10 cellular contexts compared by ENCODE assay signal in the genomic region with DNA sequence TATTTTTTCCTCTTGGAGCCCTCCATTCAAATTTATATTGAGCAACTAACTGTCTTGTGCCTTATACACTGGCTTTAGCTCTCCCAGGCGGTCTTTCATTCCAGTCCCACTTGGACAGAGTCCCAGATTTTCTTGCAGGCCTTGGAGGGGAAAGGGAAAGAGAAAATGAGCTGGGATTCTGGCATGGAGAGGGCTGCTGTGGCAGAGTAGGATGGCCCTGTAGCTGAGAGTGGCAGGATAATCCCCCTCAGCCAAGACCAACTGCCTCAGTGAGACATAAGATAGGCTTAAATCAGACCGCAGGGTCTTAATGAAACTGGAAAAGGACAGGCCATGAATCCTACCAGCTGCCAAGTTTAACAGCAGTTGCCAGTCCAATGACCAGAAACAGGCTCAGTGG.
DNase-seq lines count a peak whose midpoint lies in the region; ATAC-seq lines count a peak whose summit lies in the region.
"Had no signal": no experiment of that assay in that cellular context is flagged by ENCODE, and none has a peak within 500 bp of the region (broad histone marks: within the 10 kb centered on the region; RNA-seq: fewer than 3 reads in every experiment).

No MANE protein-coding gene starts in this region.

- H3K36me3 ChIP-seq in CD4-positive, alpha-beta memory T cell (ENCODE audit: insufficient read depth, low read length), result no peaks in the 10 kb centered on the region

- intact Hi-C loops in left ventricle myocardium superior (cut with micrococcal nuclease) (no loop called here), sciatic nerve (cut with DNase I) (no loop called here)
- intact Hi-C loops in CD4-positive, alpha-beta memory T cell (cut with micrococcal nuclease), result no loop called here

- H3K4me1 ChIP-seq in CD4-positive, alpha-beta memory T cell (ENCODE audit: insufficient read depth, low read length), result no peaks in the 10 kb centered on the region

- no peak overlapping the region for H3K4me3 Mint-ChIP-seq in CD4-positive, alpha-beta memory T cell
- H3K4me3 Mint-ChIP-seq: central memory CD8-positive, alpha-beta T cell had no signal

- peaks cover 4 to 7% of the 10 kb centered on the region in 2 donors for H3K27me3 Mint-ChIP-seq in CD4-positive, alpha-beta memory T cell

- no peaks in the 10 kb centered on the region for H3K27me3 ChIP-seq in CD4-positive, alpha-beta memory T cell (ENCODE audit: insufficient read depth, low read length)

- CTCF ChIA-PET in CD4-positive, alpha-beta memory T cell (lab: Charles Lee; ENCODE audit: partially characterized antibody), result interaction anchor here (1.3 kb wide), 1 partner anchor 9 kb away, joined by 3 read pairs; no protein-coding TSS in a partner anchor

- no peak overlapping the region for H3K27ac ChIP-seq in CD4-positive, alpha-beta memory T cell (ENCODE audit: low read depth, low read length)

- H3K9me3 Mint-ChIP-seq in CD4-positive, alpha-beta memory T cell, result peaks cover 0 to 2% (median 0%) of the 10 kb centered on the region in 8 donors
- H3K9me3 Mint-ChIP-seq: central memory CD8-positive, alpha-beta T cell had no signal

- no peaks in the 10 kb centered on the region for H3K36me3 Mint-ChIP-seq in CD4-positive, alpha-beta memory T cell

- ATAC-seq in left ventricle myocardium superior (peak; percentile 84), sciatic nerve (peak; percentile 67)

- H3K9me3 ChIP-seq in CD4-positive, alpha-beta memory T cell (ENCODE audit: control insufficient read depth in 1 of 2, low read length in 2 of 2), result no peaks in the 10 kb centered on the region

- no peaks in the 10 kb centered on the region for H3K4me1 Mint-ChIP-seq in CD4-positive, alpha-beta memory T cell
- H3K4me1 Mint-ChIP-seq: central memory CD8-positive, alpha-beta T cell had no signal

- DNase-seq in NCI-H1092 (lab: John Stamatoyannopoulos, UW), result peak; percentile 75
- peak in 32 of 56 donors; percentile 1 to 68 (median 10) for DNase-seq in amygdala (lab: John Stamatoyannopoulos, UW)
- DNase-seq in left ventricle myocardium superior, result no peak
- no peak for DNase-seq in sciatic nerve (ENCODE audit: low spot score)
- no peak for DNase-seq in CD4-positive, alpha-beta memory T cell
- no peak for DNase-seq in NK-92 (lab: John Stamatoyannopoulos, UW; ENCODE audit: unreplicated experiment)
- DNase-seq in activated CD4-positive, CD25-positive, alpha-beta regulatory T cell treated with anti-CD3 and anti-CD28 coated beads, Interleukin-2, amount 50 U/mL, for 72 hours, result no peak
- DNase-seq: activated CD4-positive, alpha-beta T cell treated with anti-CD3 and anti-CD28 coated beads, Interleukin-2, amount 50 U/mL, for 48 hours; NCI-H345 had no signal

- H3K27ac Mint-ChIP-seq in CD4-positive, alpha-beta memory T cell, result no peak overlapping the region

- POLR2A ChIA-PET in CD4-positive, alpha-beta memory T cell (lab: Charles Lee; ENCODE audit: partially characterized antibody), result no interaction called here

- no peak overlapping the region for H3K4me3 ChIP-seq in CD4-positive, alpha-beta memory T cell (ENCODE audit: low read length in 2 of 2)

Comparison
In these comparisons a context has a peak if more than half of its experiments do, and no peak if none do; other contexts are left out.
1. DNase-seq: peak in NCI-H1092 (single experiment) and amygdala (32 of 56); none in left ventricle myocardium superior (single experiment), sciatic nerve (single experiment), CD4-positive, alpha-beta memory T cell (0 of 5), NK-92 (single experiment) and activated CD4-positive, CD25-positive, alpha-beta regulatory T cell treated with anti-CD3 and anti-CD28 coated beads, Interleukin-2, amount 50 U/mL, for 72 hours (single experiment).